ENCODE assay signal across 8 cellular contexts in the genomic region with DNA sequence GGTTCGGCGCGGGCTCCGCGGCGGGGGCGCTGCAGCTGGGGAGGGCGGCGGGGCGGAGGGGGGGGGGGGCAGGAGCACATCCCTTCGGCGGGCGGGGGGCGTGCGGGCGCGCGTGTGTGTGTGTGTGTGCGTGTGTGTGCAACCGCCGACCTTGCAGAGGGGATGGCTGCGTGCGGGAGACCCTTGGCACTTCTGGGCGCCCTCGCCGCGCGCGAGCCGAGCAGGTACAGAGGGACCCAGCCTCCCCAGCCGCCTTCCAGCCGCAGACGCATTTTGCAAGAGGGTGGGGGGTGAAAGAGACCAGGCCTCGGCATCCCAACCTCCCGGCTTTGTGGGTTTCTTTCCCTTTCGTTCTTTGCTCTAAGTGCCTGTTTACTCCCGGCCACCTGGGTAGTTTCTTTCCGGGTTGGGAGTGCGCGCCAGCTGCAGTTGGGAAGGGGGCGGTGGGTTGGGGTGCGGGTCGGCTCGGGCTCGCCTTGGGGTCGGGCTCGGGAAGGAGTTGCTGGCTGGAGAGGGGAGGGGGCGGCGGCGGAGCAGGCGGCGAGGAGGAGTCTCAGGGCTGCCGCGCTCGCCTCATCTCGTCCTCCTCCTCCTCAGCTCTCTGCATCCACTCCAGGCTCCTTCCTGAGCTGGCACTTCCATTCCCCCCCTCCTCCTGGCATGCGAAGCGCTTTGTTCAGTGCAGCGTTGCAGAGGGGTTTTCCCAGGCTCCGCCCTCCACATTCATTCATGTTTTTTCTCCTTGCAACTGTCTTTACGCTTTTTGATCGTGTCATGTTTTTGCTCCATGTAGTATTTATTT. TPM values are rescaled to one million over a fixed set of nuclear protein-coding genes. Genes with fewer than 3 reads are reported as not detected.
A peak's percentile ranks its signal among the peaks of the same experiment; 100 is the strongest.
DNase-seq lines count a peak whose midpoint lies in the region; ATAC-seq and TF ChIP-seq lines count a peak whose summit lies in the region.

No MANE protein-coding gene starts in this region.

- no peak for TF ChIP-seq CTCF in breast epithelium (IDR thresholded peaks at IDR 0.05)

- peak overlapping the region; percentile 79 to 89 (median 88) for H3K4me3 ChIP-seq in breast epithelium
- peak overlapping the region; percentile 70 to 88 (median 82) for H3K4me3 ChIP-seq in skeletal muscle tissue (ENCODE audit: low read length in 3 of 3)

- H3K27me3 ChIP-seq in breast epithelium (no peaks in the 10 kb centered on the region), skeletal muscle tissue (ENCODE audit: control insufficient read depth in 3 of 3, insufficient read depth in 3 of 3, low read length in 3 of 3) (no peaks in the 10 kb centered on the region)

- H3K9me3 ChIP-seq in breast epithelium (no peaks in the 10 kb centered on the region), skeletal muscle tissue (ENCODE audit: control insufficient read depth in 3 of 3, low read length in 3 of 3) (no peaks in the 10 kb centered on the region)

- ATAC-seq in GM19467 (IDR thresholded peaks at IDR 0.05; ENCODE audit: unreplicated experiment), result no peak

- H3K36me3 ChIP-seq in breast epithelium (no peaks in the 10 kb centered on the region), skeletal muscle tissue (ENCODE audit: control insufficient read depth in 3 of 3, insufficient read depth in 3 of 3, low read length in 3 of 3) (peaks cover 4 to 12% (median 7%) of the 10 kb centered on the region in 3 donors)

- H3K4me1 ChIP-seq in breast epithelium (peaks cover 0 to 4% of the 10 kb centered on the region in 2 donors), skeletal muscle tissue (ENCODE audit: control insufficient read depth in 3 of 3, insufficient read depth in 3 of 3, low read length in 3 of 3) (peaks cover 12 to 26% (median 20%) of the 10 kb centered on the region in 3 donors)

- peak; percentile 54 to 64 for DNase-seq in NCI-H2081 (lab: John Stamatoyannopoulos, UW)
- no peak for DNase-seq in NCI-H2081 treated with DMSO at 0.1 percent for 48 hours (lab: John Stamatoyannopoulos, UW)
- peak; percentile 35 to 55 for DNase-seq in NCI-H1930 (lab: John Stamatoyannopoulos, UW)
- DNase-seq in UCSD-AML1 (lab: John Stamatoyannopoulos, UW; ENCODE audit: unreplicated experiment), result peak; percentile 59
- peak; percentile 65 to 69 for DNase-seq in breast epithelium (ENCODE audit: low spot score in 2 of 2)
- DNase-seq in iPS-NIHi11 (ENCODE audit: low spot score), result peak; percentile 64

- peak; percentile 11 for TF ChIP-seq POLR2A in breast epithelium (IDR thresholded peaks at IDR 0.05)

- intact Hi-C loops in breast epithelium (cut with DNase I; ENCODE audit: low total_unique reads), result no loop called here

- H3K27ac ChIP-seq in breast epithelium, result peak overlapping the region; percentile 97 to 100
- peak overlapping the region; percentile 71 for H3K27ac ChIP-seq in skeletal muscle tissue (ENCODE audit: low read depth, low read length)

- H3K9ac ChIP-seq in skeletal muscle tissue (ENCODE audit: low read depth in 1 of 3, low read length in 3 of 3), result peak overlapping the region; percentile 79 to 80 (median 79)

RNA-seq across cellular contexts. Expression of a gene that starts 0.7 kb away (rescaled TPM):
- total RNA-seq in breast epithelium (10 to 100 TPM; 24.8 to 41.3 (median 27.2) TPM), skeletal muscle tissue (19.8 TPM)
